ENCODE assay signal across 15 cellular contexts in the genomic region with DNA sequence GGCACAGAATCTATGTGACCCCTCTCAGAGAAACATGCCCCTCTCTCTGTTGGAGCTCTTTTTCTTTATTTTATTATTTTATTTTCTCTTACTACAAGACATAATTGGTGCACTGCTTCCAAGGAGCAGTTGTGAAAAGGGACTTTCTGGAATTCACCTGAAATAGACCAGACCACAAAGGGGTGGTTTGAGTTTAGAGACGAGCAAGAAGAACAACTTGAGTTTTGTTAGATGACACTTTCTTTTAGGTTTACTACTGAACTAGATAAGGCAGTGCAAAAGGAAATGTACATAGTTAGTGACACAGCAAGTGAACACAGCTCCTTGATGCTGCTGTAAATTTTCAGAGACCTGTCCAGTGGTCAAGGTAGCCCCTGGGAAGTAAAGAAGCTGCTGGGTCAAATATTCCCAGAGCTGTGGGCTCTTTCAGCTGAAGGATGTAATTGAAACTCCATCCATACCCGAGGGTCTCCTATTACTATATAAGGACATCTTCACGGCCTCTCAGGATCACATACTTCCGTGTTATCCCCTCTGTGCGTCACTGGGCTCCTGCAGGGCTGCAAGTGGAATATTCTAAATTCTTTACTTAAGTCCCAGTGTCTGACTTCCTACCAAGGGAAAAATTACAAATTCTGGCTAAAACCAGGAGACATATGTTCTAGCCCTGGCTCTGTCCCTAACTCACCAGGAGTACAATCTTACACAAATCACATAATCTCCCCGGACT.
"Had no signal": no experiment of that assay in that cellular context is flagged by ENCODE, and none has a peak within 500 bp of the region (broad histone marks: within the 10 kb centered on the region; RNA-seq: fewer than 3 reads in every experiment).

No MANE protein-coding gene starts in this region.

- H3K36me3 ChIP-seq: breast epithelium, tibial nerve, WERI-Rb-1 had no signal

- H3K27me3 ChIP-seq: breast epithelium, dorsolateral prefrontal cortex, tibial nerve had no signal

- H3K27me3 Mint-ChIP-seq: activated naive CD4-positive, alpha-beta T cell treated with anti-CD3 and anti-CD28 coated beads, Interleukin-2, amount 50 U/mL, for 24 hours; activated T-helper 17 cell treated with anti-CD3 and anti-CD28 coated beads, Interleukin-2, amount 50 U/mL, for 72 hours; stimulated activated memory B cell treated with anti-CD40 and anti-IgM and Interleukin-4, amounts not matched to agents 10 μg/mL and 1 μg/mL and 100 μg/mL, for 72 hours had no signal

- H3K4me1 ChIP-seq: breast epithelium, parathyroid adenoma, tibial nerve had no signal

- H3K79me2 ChIP-seq: parathyroid adenoma had no signal

- DNase-seq: activated CD4-positive, alpha-beta T cell treated with anti-CD3 and anti-CD28 coated beads for 48 hours; activated CD8-positive, alpha-beta memory T cell treated with anti-CD3 and anti-CD28 coated beads for 24 hours; amniotic stem cell; dorsolateral prefrontal cortex; kidney; midbrain; T-cell; WERI-Rb-1 had no signal

- H3K4me3 Mint-ChIP-seq: activated naive CD4-positive, alpha-beta T cell treated with anti-CD3 and anti-CD28 coated beads, Interleukin-2, amount 50 U/mL, for 24 hours; activated T-helper 17 cell treated with anti-CD3 and anti-CD28 coated beads, Interleukin-2, amount 50 U/mL, for 72 hours; stimulated activated memory B cell treated with anti-CD40 and anti-IgM and Interleukin-4, amounts not matched to agents 10 μg/mL and 1 μg/mL and 100 μg/mL, for 72 hours; T-cell had no signal

- ATAC-seq: activated T-helper 17 cell treated with anti-CD3 and anti-CD28 coated beads, Interleukin-2, amount 50 U/mL, for 72 hours; stimulated activated memory B cell treated with anti-CD40 and anti-IgM and Interleukin-4, amounts not matched to agents 10 μg/mL and 1 μg/mL and 100 μg/mL, for 72 hours; T-cell had no signal

- H3K9me3 ChIP-seq: breast epithelium, tibial nerve had no signal

- H3K4me1 Mint-ChIP-seq: activated naive CD4-positive, alpha-beta T cell treated with anti-CD3 and anti-CD28 coated beads, Interleukin-2, amount 50 U/mL, for 24 hours had no signal

- H3K9me3 Mint-ChIP-seq: activated naive CD4-positive, alpha-beta T cell treated with anti-CD3 and anti-CD28 coated beads, Interleukin-2, amount 50 U/mL, for 24 hours; activated T-helper 17 cell treated with anti-CD3 and anti-CD28 coated beads, Interleukin-2, amount 50 U/mL, for 72 hours; T-cell had no signal

- H3K9ac ChIP-seq: parathyroid adenoma had no signal

- H3K27ac Mint-ChIP-seq: activated naive CD4-positive, alpha-beta T cell treated with anti-CD3 and anti-CD28 coated beads, Interleukin-2, amount 50 U/mL, for 24 hours; activated T-helper 17 cell treated with anti-CD3 and anti-CD28 coated beads, Interleukin-2, amount 50 U/mL, for 72 hours; stimulated activated memory B cell treated with anti-CD40 and anti-IgM and Interleukin-4, amounts not matched to agents 10 μg/mL and 1 μg/mL and 100 μg/mL, for 72 hours; T-cell had no signal

- H3K4me3 ChIP-seq: breast epithelium, dorsolateral prefrontal cortex, SK-N-MC, tibial nerve had no signal

- H3K27ac ChIP-seq: breast epithelium, dorsolateral prefrontal cortex, parathyroid adenoma, SK-N-MC, tibial nerve, WERI-Rb-1 had no signal

- H3K36me3 Mint-ChIP-seq: activated naive CD4-positive, alpha-beta T cell treated with anti-CD3 and anti-CD28 coated beads, Interleukin-2, amount 50 U/mL, for 24 hours; stimulated activated memory B cell treated with anti-CD40 and anti-IgM and Interleukin-4, amounts not matched to agents 10 μg/mL and 1 μg/mL and 100 μg/mL, for 72 hours; T-cell had no signal

- H2AFZ ChIP-seq: parathyroid adenoma had no signal
